ENCODE assay signal across 20 cellular contexts in the genomic region with DNA sequence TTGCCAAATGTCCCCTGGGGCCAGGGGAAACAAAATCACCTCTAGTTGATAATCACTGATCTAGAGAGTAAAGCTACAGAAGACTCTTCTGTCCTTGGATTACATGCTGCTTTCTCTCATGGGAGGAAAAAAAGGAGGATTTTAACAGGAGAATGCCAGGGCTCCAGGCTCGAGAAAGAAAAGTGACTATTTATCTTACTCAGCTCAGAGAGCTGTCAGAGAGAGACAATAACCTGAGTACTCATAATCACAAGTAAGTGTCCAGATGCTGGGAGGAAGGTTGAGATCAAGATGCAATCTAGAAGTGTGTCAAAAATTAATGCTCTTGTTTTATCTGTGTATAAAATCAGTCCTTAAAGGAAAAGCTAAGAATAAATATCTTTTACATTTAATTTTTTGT.
DNase-seq lines count a peak whose midpoint lies in the region; ATAC-seq and TF ChIP-seq lines count a peak whose summit lies in the region.
"Had no signal": no experiment of that assay in that cellular context is flagged by ENCODE, and none has a peak within 500 bp of the region (broad histone marks: within the 10 kb centered on the region; RNA-seq: fewer than 3 reads in every experiment).

No MANE protein-coding gene starts in this region.

- H3K9me3 Mint-ChIP-seq in natural killer cell = no peaks in the 10 kb centered on the region
- peaks cover 3% of the 10 kb centered on the region for H3K9me3 Mint-ChIP-seq in natural killer cell treated with Interleukin-12 subunit alpha and Interleukin-12 subunit beta and Interleukin-15 and Interleukin-18, amount 100 ng/mL, for 72 hours
- H3K9me3 Mint-ChIP-seq: CD4-positive, alpha-beta T cell; HFFc6 had no signal

- H3K27ac ChIP-seq in WERI-Rb-1 = no peak overlapping the region
- H3K27ac ChIP-seq in skeletal muscle tissue (ENCODE audit: low read depth, low read length) = peak overlapping the region; percentile 72
- H3K27ac ChIP-seq: HL-60 had no signal

- H3K9me3 ChIP-seq in WERI-Rb-1 (ENCODE audit: severe bottlenecking) = no peaks in the 10 kb centered on the region
- no peaks in the 10 kb centered on the region for H3K9me3 ChIP-seq in skeletal muscle tissue (ENCODE audit: control insufficient read depth in 3 of 3, low read length in 3 of 3)

- DNase-seq in natural killer cell (no peak), NCI-H2227 (lab: John Stamatoyannopoulos, UW; ENCODE audit: unreplicated experiment) (peak; percentile 85), WERI-Rb-1 (peak; percentile 26), A172 (ENCODE audit: low spot score) (no peak), MV-4-11 (lab: John Stamatoyannopoulos, UW) (no peak)
- DNase-seq in natural killer cell treated with Interleukin-12 subunit alpha and Interleukin-12 subunit beta and Interleukin-15 and Interleukin-18, amount 100 ng/mL, for 72 hours (ENCODE audit: low spot score) = no peak
- DNase-seq: ACHN; CD4-positive, alpha-beta T cell; GF-D8; GOT3; HFFc6; KBM-7; NCI-H1048; NCI-H1694 treated with DMSO at 0.1 percent for 48 hours; NCI-H446; Right ventricle myocardium superior; T-helper 2 cell had no signal

- H3K36me3 ChIP-seq in WERI-Rb-1 (no peaks in the 10 kb centered on the region), skeletal muscle tissue (ENCODE audit: control insufficient read depth in 3 of 3, insufficient read depth in 3 of 3, low read length in 3 of 3) (peaks cover 0 to 4% (median 0%) of the 10 kb centered on the region in 3 donors)

- intact Hi-C loops in natural killer cell (cut with micrococcal nuclease) = no loop called here

- H3K4me3 Mint-ChIP-seq in natural killer cell = no peak overlapping the region
- H3K4me3 Mint-ChIP-seq in natural killer cell treated with Interleukin-12 subunit alpha and Interleukin-12 subunit beta and Interleukin-15 and Interleukin-18, amount 100 ng/mL, for 72 hours = no peak overlapping the region
- H3K4me3 Mint-ChIP-seq: CD4-positive, alpha-beta T cell; HFFc6 had no signal

- no peak overlapping the region for H3K9ac ChIP-seq in skeletal muscle tissue (ENCODE audit: low read depth in 1 of 3, low read length in 3 of 3)

- TF ChIP-seq CTCF in natural killer cell (IDR thresholded peaks at IDR 0.05) (no peak), WERI-Rb-1 (IDR thresholded peaks at IDR 0.05; ENCODE audit: low read depth, low read length) (no peak)

- ATAC-seq in natural killer cell (no peak), GM19395 (IDR thresholded peaks at IDR 0.05; ENCODE audit: unreplicated experiment) (no peak)
- ATAC-seq in natural killer cell treated with Interleukin-12 subunit alpha and Interleukin-12 subunit beta and Interleukin-15 and Interleukin-18, amount 100 ng/mL, for 72 hours = no peak

- H3K27me3 Mint-ChIP-seq in natural killer cell (ENCODE audit: low read depth in 2 of 2) = no peaks in the 10 kb centered on the region
- no peaks in the 10 kb centered on the region for H3K27me3 Mint-ChIP-seq in natural killer cell treated with Interleukin-12 subunit alpha and Interleukin-12 subunit beta and Interleukin-15 and Interleukin-18, amount 100 ng/mL, for 72 hours
- H3K27me3 Mint-ChIP-seq: CD4-positive, alpha-beta T cell had no signal

- H3K4me1 Mint-ChIP-seq in natural killer cell = peaks cover 44 to 54% of the 10 kb centered on the region in 2 donors
- H3K4me1 Mint-ChIP-seq in natural killer cell treated with Interleukin-12 subunit alpha and Interleukin-12 subunit beta and Interleukin-15 and Interleukin-18, amount 100 ng/mL, for 72 hours (ENCODE audit: low read depth in 2 of 2) = peaks cover 31 to 46% of the 10 kb centered on the region in 2 donors

- H3K27me3 ChIP-seq in WERI-Rb-1 (ENCODE audit: insufficient read depth, low read depth, severe bottlenecking) (no peaks in the 10 kb centered on the region), skeletal muscle tissue (ENCODE audit: control insufficient read depth in 3 of 3, insufficient read depth in 3 of 3, low read length in 3 of 3) (no peaks in the 10 kb centered on the region)

- H3K4me3 ChIP-seq in WERI-Rb-1 (ENCODE audit: low read depth, low read length) (no peak overlapping the region), skeletal muscle tissue (ENCODE audit: low read length in 3 of 3) (no peak overlapping the region)

- peaks cover 2 to 20% (median 5%) of the 10 kb centered on the region in 3 donors for H3K4me1 ChIP-seq in skeletal muscle tissue (ENCODE audit: control insufficient read depth in 3 of 3, insufficient read depth in 3 of 3, low read length in 3 of 3)

- H3K27ac Mint-ChIP-seq in natural killer cell = peak overlapping the region; percentile 31 to 67
- no peak overlapping the region for H3K27ac Mint-ChIP-seq in natural killer cell treated with Interleukin-12 subunit alpha and Interleukin-12 subunit beta and Interleukin-15 and Interleukin-18, amount 100 ng/mL, for 72 hours
- H3K27ac Mint-ChIP-seq: CD4-positive, alpha-beta T cell; HFFc6 had no signal

- H3K36me3 Mint-ChIP-seq in natural killer cell = no peaks in the 10 kb centered on the region
- peaks cover 6% of the 10 kb centered on the region for H3K36me3 Mint-ChIP-seq in natural killer cell treated with Interleukin-12 subunit alpha and Interleukin-12 subunit beta and Interleukin-15 and Interleukin-18, amount 100 ng/mL, for 72 hours

Comparison
In these comparisons a context has a peak if more than half of its experiments do, and no peak if none do; other contexts are left out.
1. H3K27ac Mint-ChIP-seq: peak in natural killer cell (2 of 2); none in natural killer cell treated with Interleukin-12 subunit alpha and Interleukin-12 subunit beta and Interleukin-15 and Interleukin-18, amount 100 ng/mL, for 72 hours (0 of 2).
2. DNase-seq: peak in NCI-H2227 (single experiment) and WERI-Rb-1 (single experiment); none in natural killer cell (single experiment), natural killer cell treated with Interleukin-12 subunit alpha and Interleukin-12 subunit beta and Interleukin-15 and Interleukin-18, amount 100 ng/mL, for 72 hours (single experiment), A172 (single experiment) and MV-4-11 (single experiment).